In the genomic region with DNA sequence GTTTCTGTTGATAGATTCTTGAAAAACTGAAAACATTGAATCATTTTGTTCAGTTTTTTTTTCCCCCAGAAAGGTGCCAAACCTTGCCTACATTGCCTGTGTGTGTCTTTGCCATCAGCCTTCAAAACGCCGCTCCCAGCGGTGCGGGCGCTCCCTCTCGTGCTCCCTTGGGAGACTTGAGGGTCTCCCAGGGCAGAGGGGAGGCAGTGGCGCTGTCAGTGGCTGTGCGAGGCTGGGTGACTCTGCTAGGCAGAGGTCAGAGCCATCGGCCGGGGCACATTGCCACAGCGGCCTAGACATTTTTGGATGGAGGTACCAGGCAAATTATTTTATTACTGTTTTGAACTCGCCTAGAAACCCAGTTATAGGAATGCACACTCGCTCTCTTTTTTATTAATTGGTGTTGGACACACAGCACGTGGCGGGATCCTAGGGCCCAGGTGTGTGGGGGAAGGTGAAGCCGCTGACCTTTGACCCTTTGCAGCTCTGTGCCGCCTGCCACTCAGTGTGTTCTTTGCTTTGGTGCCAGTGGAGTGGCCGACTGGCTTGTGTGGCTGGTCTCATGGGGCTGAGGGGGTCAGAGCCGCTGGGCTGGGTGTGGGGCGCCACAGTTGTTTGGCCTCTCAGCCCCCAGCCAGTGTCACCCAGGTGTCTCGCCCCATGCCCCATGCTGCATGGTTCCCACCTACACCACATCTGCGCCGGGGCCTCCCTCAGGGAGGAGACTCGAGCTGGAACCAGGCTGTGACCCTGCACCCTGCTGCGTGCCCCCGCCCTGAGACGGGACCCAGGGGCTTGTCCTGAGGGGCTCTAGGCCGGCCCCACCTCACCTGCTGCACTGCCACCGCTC, we compare ENCODE assay signal across 15 cellular contexts.
"Had no signal": no experiment of that assay in that cellular context is flagged by ENCODE, and none has a peak within 500 bp of the region (broad histone marks: within the 10 kb centered on the region; RNA-seq: fewer than 3 reads in every experiment).

No MANE protein-coding gene starts in this region.

- H3K4me3 Mint-ChIP-seq: activated CD8-positive, alpha-beta memory T cell treated with anti-CD3 and anti-CD28 coated beads, Interleukin-2, amount 10 ng/mL, durations not matched to agents 7 days and 5 days; activated naive CD8-positive, alpha-beta T cell treated with anti-CD3 and anti-CD28 coated beads, Interleukin-2, amount 50 U/mL, for 24 hours; activated T-cell treated with anti-CD3 and anti-CD28 coated beads, Interleukin-2, amount 50 U/mL, for 72 hours; natural killer cell had no signal

- H3K36me3 ChIP-seq: cardiac muscle cell, colonic mucosa had no signal

- H3K27ac Mint-ChIP-seq: activated CD8-positive, alpha-beta memory T cell treated with anti-CD3 and anti-CD28 coated beads, Interleukin-2, amount 10 ng/mL, durations not matched to agents 7 days and 5 days; activated naive CD8-positive, alpha-beta T cell treated with anti-CD3 and anti-CD28 coated beads, Interleukin-2, amount 50 U/mL, for 24 hours; activated T-cell treated with anti-CD3 and anti-CD28 coated beads, Interleukin-2, amount 50 U/mL, for 72 hours; natural killer cell had no signal

- H3K27me3 ChIP-seq: cardiac muscle cell, colonic mucosa, tibial artery had no signal

- H3K4me1 Mint-ChIP-seq: activated CD8-positive, alpha-beta memory T cell treated with anti-CD3 and anti-CD28 coated beads, Interleukin-2, amount 10 ng/mL, durations not matched to agents 7 days and 5 days had no signal

- DNase-seq: activated CD4-positive, alpha-beta T cell treated with anti-CD3 and anti-CD28 coated beads for 1 hour; activated CD4-positive, alpha-beta T cell treated with anti-CD3 and anti-CD28 coated beads, Interleukin-2, amount 50 U/mL, for 48 hours; activated CD8-positive, alpha-beta memory T cell treated with anti-CD3 and anti-CD28 coated beads, Interleukin-2, amount 10 ng/mL, durations not matched to agents 7 days and 5 days; activated naive CD8-positive, alpha-beta T cell treated with anti-CD3 and anti-CD28 coated beads, Interleukin-2, amount 50 U/mL, for 24 hours; activated T-cell treated with anti-CD3 and anti-CD28 coated beads, Interleukin-2, amount 50 U/mL, for 72 hours; colonic mucosa; effector CD4-positive, alpha-beta T cell; foreskin melanocyte; natural killer cell; nucleus accumbens; T-helper 2 cell had no signal

- H3K27me3 Mint-ChIP-seq: activated CD8-positive, alpha-beta memory T cell treated with anti-CD3 and anti-CD28 coated beads, Interleukin-2, amount 10 ng/mL, durations not matched to agents 7 days and 5 days; activated naive CD8-positive, alpha-beta T cell treated with anti-CD3 and anti-CD28 coated beads, Interleukin-2, amount 50 U/mL, for 24 hours had no signal

- H3K4me1 ChIP-seq: colonic mucosa had no signal

- H3K4me3 ChIP-seq: cardiac muscle cell, colonic mucosa, mucosa of descending colon, psoas muscle, tibial artery had no signal

- ATAC-seq: activated CD8-positive, alpha-beta memory T cell treated with anti-CD3 and anti-CD28 coated beads, Interleukin-2, amount 10 ng/mL, durations not matched to agents 7 days and 5 days; activated naive CD8-positive, alpha-beta T cell treated with anti-CD3 and anti-CD28 coated beads, Interleukin-2, amount 50 U/mL, for 24 hours; activated T-cell treated with anti-CD3 and anti-CD28 coated beads, Interleukin-2, amount 50 U/mL, for 72 hours; natural killer cell; psoas muscle had no signal

- H3K36me3 Mint-ChIP-seq: activated CD8-positive, alpha-beta memory T cell treated with anti-CD3 and anti-CD28 coated beads, Interleukin-2, amount 10 ng/mL, durations not matched to agents 7 days and 5 days had no signal

- H3K9me3 ChIP-seq: colonic mucosa, mucosa of descending colon, psoas muscle, tibial artery had no signal

- H3K27ac ChIP-seq: cardiac muscle cell, colonic mucosa, psoas muscle, tibial artery had no signal
